Comparison of ENCODE assay signal across 10 cellular contexts in the genomic region with DNA sequence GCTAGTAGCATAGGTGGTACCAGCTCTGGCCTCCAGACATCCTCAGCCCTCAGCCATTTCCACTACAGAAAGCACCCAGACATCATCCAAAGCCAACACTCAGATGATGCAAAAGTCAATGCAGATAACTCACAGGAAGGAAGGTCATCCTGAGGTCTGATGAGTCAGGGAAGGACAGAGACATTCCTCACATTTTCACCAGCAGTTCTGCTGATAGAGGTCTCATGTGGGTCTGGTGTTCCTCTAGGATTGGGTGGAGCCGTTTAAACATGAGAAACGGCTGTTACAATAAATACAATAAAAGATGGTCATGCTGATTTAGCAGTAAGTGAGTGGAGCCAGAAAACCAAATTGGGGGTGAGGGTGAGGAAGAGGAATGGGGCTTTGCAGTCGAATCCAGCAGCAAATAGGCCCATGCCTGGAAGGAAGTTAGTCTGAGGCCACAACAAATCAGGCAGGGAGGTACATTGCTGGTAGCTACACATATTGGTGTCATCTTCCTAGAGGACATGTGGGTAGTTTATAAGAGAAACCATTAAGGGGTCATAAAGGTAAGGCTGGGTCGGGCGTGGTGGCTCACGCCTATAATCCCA. TPM values are rescaled to one million over a fixed set of nuclear protein-coding genes. Genes with fewer than 3 reads are reported as not detected.
DNase-seq lines count a peak whose midpoint lies in the region; ATAC-seq and TF ChIP-seq lines count a peak whose summit lies in the region.
"Had no signal": no experiment of that assay in that cellular context is flagged by ENCODE, and none has a peak within 500 bp of the region (broad histone marks: within the 10 kb centered on the region; RNA-seq: fewer than 3 reads in every experiment).

No MANE protein-coding gene starts in this region.

- peak; percentile 97 for DNase-seq in GM04503 (ENCODE audit: low read depth)
- peak; percentile 89 for DNase-seq in renal cortical epithelial cell (ENCODE audit: low read depth)
- no peak for DNase-seq in medulla oblongata (ENCODE audit: extremely low spot score)
- DNase-seq in spleen, result no peak
- DNase-seq in NCI-H1105 treated with DMSO at 0.1 percent for 48 hours (lab: John Stamatoyannopoulos, UW), result no peak
- DNase-seq in KBM-7, result no peak
- DNase-seq: amygdala, RPMI8226 had no signal

- no peaks in the 10 kb centered on the region for H3K36me3 ChIP-seq in gastroesophageal sphincter
- H3K36me3 ChIP-seq in spleen, result no peaks in the 10 kb centered on the region

- no peak overlapping the region for H3K4me3 ChIP-seq in gastroesophageal sphincter
- no peak overlapping the region for H3K4me3 ChIP-seq in spleen

- H3K4me1 ChIP-seq in gastroesophageal sphincter (peaks cover 0 to 25% (median 3%) of the 10 kb centered on the region in 3 donors), spleen (peaks cover 0 to 34% (median 12%) of the 10 kb centered on the region in 6 donors)

- no peak for TF ChIP-seq POLR2A in gastroesophageal sphincter (IDR thresholded peaks at IDR 0.05)
- no peak for TF ChIP-seq POLR2A in spleen (IDR thresholded peaks at IDR 0.05)

- ATAC-seq in SK-N-SH treated with all-trans-retinoic acid at 6 μM for 48 hours (peak; percentile 89), gastroesophageal sphincter (peak; percentile 74)

- in situ Hi-C loops in KBM-7 (cut with MboI; ENCODE audit: low pct_unique_long_range_greater_than_20kb, low sequenced_read_pairs), result no loop called here

- TF ChIP-seq CTCF in gastroesophageal sphincter (IDR thresholded peaks at IDR 0.05) (no peak), spleen (IDR thresholded peaks at IDR 0.05 in 8 of 11, conservative IDR thresholded peaks at IDR 0.05 in 3 of 11) (no peak)

- H3K9me3 ChIP-seq in gastroesophageal sphincter, result no peaks in the 10 kb centered on the region
- no peaks in the 10 kb centered on the region for H3K9me3 ChIP-seq in spleen

- 50 to 61% methylated on average over 4 to 6 of the region's 6 CpGs for WGBS in gastroesophageal sphincter (ENCODE audit: low coverage in 1 of 2), 2 donors
- 68 to 78% (median 75%) methylated on average over 6 of the region's 6 CpGs for WGBS in spleen, 5 donors

- intact Hi-C loops in spleen (cut with DNase I; ENCODE audit: low total_unique reads), result no loop called here

- TF ChIP-seq EP300 in gastroesophageal sphincter (IDR thresholded peaks at IDR 0.05), result no peak

- H3K27me3 ChIP-seq in gastroesophageal sphincter (no peaks in the 10 kb centered on the region), spleen (replicated peaks in 1 of 7) (no peaks in the 10 kb centered on the region)

- H3K27ac ChIP-seq in gastroesophageal sphincter (peak overlapping the region in 2 of 4 donors; percentile 42 to 43), spleen (peak overlapping the region in 2 of 8 donors; percentile 21 to 23)

TF ChIP-seq in SK-N-SH treated with all-trans-retinoic acid at 6 μM for 48 hours, 23 proteins besides CTCF, POLR2A, EP300 and RAD21 (continues in another document):
- TF ChIP-seq SNAI2 (CRISPR knock-in tag; IDR thresholded peaks at IDR 0.05) (peak; percentile 69), CSDC2 (CRISPR knock-in tag; IDR thresholded peaks at IDR 0.05) (peak; percentile 95), ZFP3 (CRISPR knock-in tag; IDR thresholded peaks at IDR 0.05) (peak; percentile 87), GLIS3 (CRISPR knock-in tag; IDR thresholded peaks at IDR 0.05) (no peak), BACH2 (CRISPR knock-in tag; IDR thresholded peaks at IDR 0.05; ENCODE audit: borderline replicate concordance) (no peak), ZC3H10 (CRISPR knock-in tag; IDR thresholded peaks at IDR 0.05) (peak; percentile 53; the same call in 1 of the 2 replicates), ZNF70 (CRISPR knock-in tag; IDR thresholded peaks at IDR 0.05) (no peak), ZNF565 (CRISPR knock-in tag; conservative IDR thresholded peaks at IDR 0.05; ENCODE audit: low read depth) (no peak), ISL1 (CRISPR knock-in tag; IDR thresholded peaks at IDR 0.05) (peak; percentile 73), ARNTL (CRISPR knock-in tag; IDR thresholded peaks at IDR 0.05; ENCODE audit: borderline replicate concordance, low read depth) (no peak), OSR1 (CRISPR knock-in tag; IDR thresholded peaks at IDR 0.05) (peak; percentile 84; the same call in 1 of the 2 replicates)
- TF ChIP-seq, protein P1, sequence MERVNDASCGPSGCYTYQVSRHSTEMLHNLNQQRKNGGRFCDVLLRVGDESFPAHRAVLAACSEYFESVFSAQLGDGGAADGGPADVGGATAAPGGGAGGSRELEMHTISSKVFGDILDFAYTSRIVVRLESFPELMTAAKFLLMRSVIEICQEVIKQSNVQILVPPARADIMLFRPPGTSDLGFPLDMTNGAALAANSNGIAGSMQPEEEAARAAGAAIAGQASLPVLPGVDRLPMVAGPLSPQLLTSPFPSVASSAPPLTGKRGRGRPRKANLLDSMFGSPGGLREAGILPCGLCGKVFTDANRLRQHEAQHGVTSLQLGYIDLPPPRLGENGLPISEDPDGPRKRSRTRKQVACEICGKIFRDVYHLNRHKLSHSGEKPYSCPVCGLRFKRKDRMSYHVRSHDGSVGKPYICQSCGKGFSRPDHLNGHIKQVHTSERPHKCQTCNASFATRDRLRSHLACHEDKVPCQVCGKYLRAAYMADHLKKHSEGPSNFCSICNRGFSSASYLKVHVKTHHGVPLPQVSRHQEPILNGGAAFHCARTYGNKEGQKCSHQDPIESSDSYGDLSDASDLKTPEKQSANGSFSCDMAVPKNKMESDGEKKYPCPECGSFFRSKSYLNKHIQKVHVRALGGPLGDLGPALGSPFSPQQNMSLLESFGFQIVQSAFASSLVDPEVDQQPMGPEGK (CRISPR knock-in tag; IDR thresholded peaks at IDR 0.05; ENCODE audit: borderline replicate concordance), result no peak; the same call in 1 of the 2 replicates
- TF ChIP-seq, protein P2, sequence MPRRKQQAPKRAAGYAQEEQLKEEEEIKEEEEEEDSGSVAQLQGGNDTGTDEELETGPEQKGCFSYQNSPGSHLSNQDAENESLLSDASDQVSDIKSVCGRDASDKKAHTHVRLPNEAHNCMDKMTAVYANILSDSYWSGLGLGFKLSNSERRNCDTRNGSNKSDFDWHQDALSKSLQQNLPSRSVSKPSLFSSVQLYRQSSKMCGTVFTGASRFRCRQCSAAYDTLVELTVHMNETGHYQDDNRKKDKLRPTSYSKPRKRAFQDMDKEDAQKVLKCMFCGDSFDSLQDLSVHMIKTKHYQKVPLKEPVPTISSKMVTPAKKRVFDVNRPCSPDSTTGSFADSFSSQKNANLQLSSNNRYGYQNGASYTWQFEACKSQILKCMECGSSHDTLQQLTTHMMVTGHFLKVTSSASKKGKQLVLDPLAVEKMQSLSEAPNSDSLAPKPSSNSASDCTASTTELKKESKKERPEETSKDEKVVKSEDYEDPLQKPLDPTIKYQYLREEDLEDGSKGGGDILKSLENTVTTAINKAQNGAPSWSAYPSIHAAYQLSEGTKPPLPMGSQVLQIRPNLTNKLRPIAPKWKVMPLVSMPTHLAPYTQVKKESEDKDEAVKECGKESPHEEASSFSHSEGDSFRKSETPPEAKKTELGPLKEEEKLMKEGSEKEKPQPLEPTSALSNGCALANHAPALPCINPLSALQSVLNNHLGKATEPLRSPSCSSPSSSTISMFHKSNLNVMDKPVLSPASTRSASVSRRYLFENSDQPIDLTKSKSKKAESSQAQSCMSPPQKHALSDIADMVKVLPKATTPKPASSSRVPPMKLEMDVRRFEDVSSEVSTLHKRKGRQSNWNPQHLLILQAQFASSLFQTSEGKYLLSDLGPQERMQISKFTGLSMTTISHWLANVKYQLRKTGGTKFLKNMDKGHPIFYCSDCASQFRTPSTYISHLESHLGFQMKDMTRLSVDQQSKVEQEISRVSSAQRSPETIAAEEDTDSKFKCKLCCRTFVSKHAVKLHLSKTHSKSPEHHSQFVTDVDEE (CRISPR knock-in tag; IDR thresholded peaks at IDR 0.05), result peak; percentile 37; the same call in 1 of the 2 replicates
- TF ChIP-seq, protein P3, sequence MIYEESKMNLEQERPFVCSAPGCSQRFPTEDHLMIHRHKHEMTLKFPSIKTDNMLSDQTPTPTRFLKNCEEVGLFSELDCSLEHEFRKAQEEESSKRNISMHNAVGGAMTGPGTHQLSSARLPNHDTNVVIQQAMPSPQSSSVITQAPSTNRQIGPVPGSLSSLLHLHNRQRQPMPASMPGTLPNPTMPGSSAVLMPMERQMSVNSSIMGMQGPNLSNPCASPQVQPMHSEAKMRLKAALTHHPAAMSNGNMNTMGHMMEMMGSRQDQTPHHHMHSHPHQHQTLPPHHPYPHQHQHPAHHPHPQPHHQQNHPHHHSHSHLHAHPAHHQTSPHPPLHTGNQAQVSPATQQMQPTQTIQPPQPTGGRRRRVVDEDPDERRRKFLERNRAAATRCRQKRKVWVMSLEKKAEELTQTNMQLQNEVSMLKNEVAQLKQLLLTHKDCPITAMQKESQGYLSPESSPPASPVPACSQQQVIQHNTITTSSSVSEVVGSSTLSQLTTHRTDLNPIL (CRISPR knock-in tag; IDR thresholded peaks at IDR 0.05; ENCODE audit: low read depth), result peak; percentile 16; the same call in 1 of the 2 replicates
- TF ChIP-seq, protein P4, sequence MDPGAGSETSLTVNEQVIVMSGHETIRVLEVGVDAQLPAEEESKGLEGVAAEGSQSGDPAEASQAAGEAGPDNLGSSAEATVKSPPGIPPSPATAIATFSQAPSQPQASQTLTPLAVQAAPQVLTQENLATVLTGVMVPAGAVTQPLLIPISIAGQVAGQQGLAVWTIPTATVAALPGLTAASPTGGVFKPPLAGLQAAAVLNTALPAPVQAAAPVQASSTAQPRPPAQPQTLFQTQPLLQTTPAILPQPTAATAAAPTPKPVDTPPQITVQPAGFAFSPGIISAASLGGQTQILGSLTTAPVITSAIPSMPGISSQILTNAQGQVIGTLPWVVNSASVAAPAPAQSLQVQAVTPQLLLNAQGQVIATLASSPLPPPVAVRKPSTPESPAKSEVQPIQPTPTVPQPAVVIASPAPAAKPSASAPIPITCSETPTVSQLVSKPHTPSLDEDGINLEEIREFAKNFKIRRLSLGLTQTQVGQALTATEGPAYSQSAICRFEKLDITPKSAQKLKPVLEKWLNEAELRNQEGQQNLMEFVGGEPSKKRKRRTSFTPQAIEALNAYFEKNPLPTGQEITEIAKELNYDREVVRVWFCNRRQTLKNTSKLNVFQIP (CRISPR knock-in tag; IDR thresholded peaks at IDR 0.05; ENCODE audit: borderline replicate concordance, low read depth), result peak; percentile 84; the same call in 1 of the 2 replicates

RNA-seq across cellular contexts. Expression of a gene that starts 33.3 kb away (rescaled TPM):
- total RNA-seq in gastroesophageal sphincter (100 to 1,000 TPM in 1 of 4 donors, 10 to 100 TPM in 3; 60.2 to 138 (median 96.2) TPM), renal cortical epithelial cell (342 and 459 TPM in 2 replicates), spleen (100 to 1,000 TPM in 4 of 7 donors, 10 to 100 TPM in 3; 77.5 to 163 (median 111) TPM)
- polyA plus RNA-seq in spleen, result 10 to 100 TPM; 38.9 to 70.3 (median 49.4) TPM

Comparison
In these comparisons a context has a peak if more than half of its experiments do, and no peak if none do; other contexts are left out.
1. DNase-seq: peak in GM04503 (single experiment) and renal cortical epithelial cell (single experiment); none in medulla oblongata (single experiment), spleen (single experiment), NCI-H1105 treated with DMSO at 0.1 percent for 48 hours (single experiment) and KBM-7 (single experiment).